Comparison of ENCODE assay signal across 9 cellular contexts in genomic region chr15:23686466-23687142, GRCh38. TPM values are rescaled to one million over a fixed set of nuclear protein-coding genes. Genes with fewer than 3 reads are reported as not detected.
DNase-seq lines count a peak whose midpoint lies in the region; ATAC-seq, FAIRE-seq and TF ChIP-seq lines count a peak whose summit lies in the region.
"Had no signal": no experiment of that assay in that cellular context is flagged by ENCODE, and none has a peak within 500 bp of the region (broad histone marks: within the 10 kb centered on the region; RNA-seq: fewer than 3 reads in every experiment).

No MANE protein-coding gene starts in this region.

- H3K79me2 ChIP-seq in osteoblast (ENCODE audit: insufficient read depth, low read length) = no peaks in the 10 kb centered on the region

- H3K4me3 ChIP-seq in AG04450 (ENCODE audit: low read depth, low read length) = peak overlapping the region; percentile 66
- peak overlapping the region; percentile 76 for H3K4me3 ChIP-seq in SK-N-MC
- peak overlapping the region; percentile 48 for H3K4me3 ChIP-seq in osteoblast (ENCODE audit: insufficient read depth, low read length)

- CTCF ChIA-PET in AG04450 (lab: Charles Lee) = interaction anchor here (1.0 kb wide), 1 partner anchor 172 kb away, joined by 4 read pairs; no protein-coding TSS in a partner anchor

- no peak for TF ChIP-seq CTCF in AG04450 (IDR thresholded peaks at IDR 0.05; ENCODE audit: low read depth, low read length)
- TF ChIP-seq CTCF in osteoblast (IDR thresholded peaks at IDR 0.05; ENCODE audit: extremely low read depth, low read depth, low read length) = no peak

- no peak overlapping the region for H2AFZ ChIP-seq in osteoblast (ENCODE audit: low read length)

- H3K4me1 ChIP-seq in osteoblast (ENCODE audit: insufficient read depth, low read length) = no peaks in the 10 kb centered on the region

- H3K9me3 ChIP-seq in AG04450 (ENCODE audit: control insufficient read depth, insufficient read depth, low read length) (peaks cover 23% of the 10 kb centered on the region), SK-N-MC (ENCODE audit: low read depth, low read length) (no peaks in the 10 kb centered on the region), osteoblast (ENCODE audit: low read depth, low read length) (no peaks in the 10 kb centered on the region)

- DNase-seq in AG04450 (ENCODE audit: low read depth, low spot score) (no peak), SK-N-MC (ENCODE audit: low read depth, low spot score) (no peak), Right ventricle myocardium superior (no peak), osteoblast (ENCODE audit: insufficient read length, low spot score, missing footprints) (peak; percentile 53), GM19239 (ENCODE audit: insufficient read length, low spot score) (no peak), GF-D8 (lab: John Stamatoyannopoulos, UW) (no peak)
- no peak for DNase-seq in NK-92 treated with Interleukin-12 subunit alpha and Interleukin-12 subunit beta, amount 100 ng/mL, for 24 hours (lab: John Stamatoyannopoulos, UW)
- DNase-seq in stimulated activated CD4-positive, alpha-beta T cell treated with anti-CD3 and anti-CD28 coated beads, Interleukin-12 subunit alpha, Interleukin-12 subunit beta, amount 100 ng/mL, for 4 hours = no peak
- DNase-seq: SHP77 had no signal

- H3K27ac ChIP-seq in AG04450 (ENCODE audit: low read depth, low read length) (no peak overlapping the region), SK-N-MC (no peak overlapping the region), osteoblast (ENCODE audit: low read depth, low read length) (no peak overlapping the region)

- no peaks in the 10 kb centered on the region for H4K20me1 ChIP-seq in osteoblast (ENCODE audit: insufficient read depth, low read length)

- FAIRE-seq in GM19239 (lab: Jason Lieb, UNC) = no peak

- POLR2A ChIA-PET in AG04450 (lab: Yijun Ruan, JAX) = no interaction called here

- peak; percentile 60 for ATAC-seq in Right ventricle myocardium superior (ENCODE audit: poor library complexity)

- no peak overlapping the region for H3K4me2 ChIP-seq in osteoblast (ENCODE audit: insufficient read depth, low read length)

- no peaks in the 10 kb centered on the region for H3K36me3 ChIP-seq in SK-N-MC (ENCODE audit: insufficient read depth, low read length)
- no peaks in the 10 kb centered on the region for H3K36me3 ChIP-seq in osteoblast (ENCODE audit: insufficient read depth, low read length)

- H3K27me3 ChIP-seq in AG04450 (ENCODE audit: control insufficient read depth, insufficient read depth, low read length) (no peaks in the 10 kb centered on the region), osteoblast (ENCODE audit: insufficient read depth, low read length) (no peaks in the 10 kb centered on the region)

- intact Hi-C loops in Right ventricle myocardium superior (cut with DNase I) = no loop called here

- peak overlapping the region; percentile 37 for H3K9ac ChIP-seq in SK-N-MC (ENCODE audit: insufficient read length)

RNA-seq across cellular contexts. Expression of gene NDN, which starts 0.5 kb away (rescaled TPM):
- polyA plus RNA-seq in AG04450 (2011; rRNA removed) = 57.3 and 64.8 TPM in 2 replicates
- polyA minus RNA-seq in AG04450 (2011; rRNA and poly(A)+ RNA removed) = 13.6 and 14.4 TPM in 2 replicates
- total RNA-seq in Right ventricle myocardium superior = 37.7 TPM
- total RNA-seq in osteoblast = 34.7 and 51.9 TPM in 2 replicates

RNA-seq across cellular contexts. Expression of gene MAGEL2, which starts 38.9 kb away (rescaled TPM):
- 0.12 and 0.20 TPM in 2 replicates for polyA plus RNA-seq in AG04450 (2011; rRNA removed)
- 0.43 and 0.69 TPM in 2 replicates for polyA minus RNA-seq in AG04450 (2011; rRNA and poly(A)+ RNA removed)
- total RNA-seq in Right ventricle myocardium superior (not detected), osteoblast (not detected in 2 replicates)
